In genomic region chr5:140403613-140404012, GRCh38 we compare ENCODE assay signal across 1 cellular context.
TF ChIP-seq lines count a peak whose summit lies in the region.

No MANE protein-coding gene starts in this region.

TF ChIP-seq in GM12878, 131 proteins besides CTCF, POLR2A, EP300 and RAD21:
- TF ChIP-seq SIX5 (IDR thresholded peaks at IDR 0.05; ENCODE audit: low read depth, low read length, severe bottlenecking) (no peak), NR2F1 (conservative IDR thresholded peaks at IDR 0.05) (0 out of 2 replicates have a peak, but pooled peaks have one; percentile 32)
